In genomic region chr6:134061440-134061839, GRCh38 we compare ENCODE assay signal across 24 cellular contexts. TPM values are rescaled to one million over a fixed set of nuclear protein-coding genes. Genes with fewer than 3 reads are reported as not detected.
DNase-seq lines count a peak whose midpoint lies in the region; ATAC-seq and TF ChIP-seq lines count a peak whose summit lies in the region.
"Had no signal": no experiment of that assay in that cellular context is flagged by ENCODE, and none has a peak within 500 bp of the region (broad histone marks: within the 10 kb centered on the region; RNA-seq: fewer than 3 reads in every experiment).

No MANE protein-coding gene starts in this region.

- H3K4me3 Mint-ChIP-seq in progenitor cell of endocrine pancreas (ENCODE audit: low read depth) (no peak overlapping the region), T-helper 17 cell (no peak overlapping the region)
- H3K4me3 Mint-ChIP-seq: CD4-positive, alpha-beta memory T cell; IgD-negative memory B cell had no signal

- peaks cover 0 to 43% (median 10%) of the 10 kb centered on the region in 12 donors for H3K4me1 ChIP-seq in heart left ventricle
- peaks cover 0 to 45% of the 10 kb centered on the region in 2 donors for H3K4me1 ChIP-seq in right atrium auricular region
- H3K4me1 ChIP-seq in esophagus muscularis mucosa = peaks cover 43 to 73% (median 61%) of the 10 kb centered on the region in 4 donors
- H3K4me1 ChIP-seq: BLaER1, HAP-1 had no signal

- 59 to 66% (median 63%) methylated on average over 5 of the region's 5 CpGs for WGBS in heart left ventricle, 4 donors
- WGBS in esophagus muscularis mucosa = 86% methylated on average over 5 of the region's 5 CpGs

- H3K4me3 ChIP-seq in heart left ventricle = no peak overlapping the region
- H3K4me3 ChIP-seq in right atrium auricular region = no peak overlapping the region
- no peak overlapping the region for H3K4me3 ChIP-seq in esophagus muscularis mucosa
- H3K4me3 ChIP-seq: A549, BLaER1, HAP-1, MG63, SJCRH30 had no signal

- no peaks in the 10 kb centered on the region for H3K9me3 Mint-ChIP-seq in progenitor cell of endocrine pancreas (ENCODE audit: low read depth)
- H3K9me3 Mint-ChIP-seq: CD4-positive, alpha-beta memory T cell; IgD-negative memory B cell had no signal

- H3K27ac ChIP-seq in heart left ventricle = peak overlapping the region in 8 of 12 donors; percentile 14 to 86 (median 68)
- no peak overlapping the region for H3K27ac ChIP-seq in right atrium auricular region
- H3K27ac ChIP-seq in esophagus muscularis mucosa (replicated peaks in 1 of 4) = peak overlapping the region; percentile 69 to 81 (median 80)
- H3K27ac ChIP-seq: BLaER1, HL-60, SJCRH30 had no signal

- no peaks in the 10 kb centered on the region for H3K27me3 ChIP-seq in heart left ventricle
- H3K27me3 ChIP-seq in right atrium auricular region = no peaks in the 10 kb centered on the region
- no peaks in the 10 kb centered on the region for H3K27me3 ChIP-seq in esophagus muscularis mucosa
- H3K27me3 ChIP-seq: BLaER1, MG63, SJCRH30 had no signal

- H3K27me3 Mint-ChIP-seq in progenitor cell of endocrine pancreas (no peaks in the 10 kb centered on the region), T-helper 17 cell (peaks cover 6% of the 10 kb centered on the region)
- H3K27me3 Mint-ChIP-seq: IgD-negative memory B cell had no signal

- H3K9me3 ChIP-seq in heart left ventricle (no peaks in the 10 kb centered on the region), right atrium auricular region (no peaks in the 10 kb centered on the region), esophagus muscularis mucosa (no peaks in the 10 kb centered on the region), T-helper 17 cell (ENCODE audit: control insufficient read depth, low read length, poor library complexity, severe bottlenecking) (no peaks in the 10 kb centered on the region)
- H3K9me3 ChIP-seq: A549, BLaER1, HAP-1, MG63, SJCRH30 had no signal

- H3K27ac Mint-ChIP-seq in progenitor cell of endocrine pancreas (peak overlapping the region; percentile 46), T-helper 17 cell (no peak overlapping the region)
- H3K27ac Mint-ChIP-seq: CD4-positive, alpha-beta memory T cell; IgD-negative memory B cell had no signal

- TF ChIP-seq POLR2A in heart left ventricle (IDR thresholded peaks at IDR 0.05) = no peak
- no peak for TF ChIP-seq POLR2A in esophagus muscularis mucosa (IDR thresholded peaks at IDR 0.05; ENCODE audit: low read depth)

- H3K4me1 Mint-ChIP-seq in progenitor cell of endocrine pancreas (ENCODE audit: low read depth) (peaks cover 27% of the 10 kb centered on the region), T-helper 17 cell (no peaks in the 10 kb centered on the region)

- TF ChIP-seq CTCF in heart left ventricle (IDR thresholded peaks at IDR 0.05) = no peak
- TF ChIP-seq CTCF in right atrium auricular region (IDR thresholded peaks at IDR 0.05) = no peak
- TF ChIP-seq CTCF in esophagus muscularis mucosa (IDR thresholded peaks at IDR 0.05) = no peak
- no peak for TF ChIP-seq CTCF in progenitor cell of endocrine pancreas (IDR thresholded peaks at IDR 0.05; ENCODE audit: unreplicated experiment)

- intact Hi-C loops in heart left ventricle (cut with DNase I) = loop anchor here in 8 of 10 donors (5.0 to 10.0 kb wide), 3 partner anchors 84 to 137 kb away; no protein-coding TSS in a partner anchor
- intact Hi-C loops in esophagus muscularis mucosa (cut with DNase I) = no loop called here

- peak in 2 of 5 donors; percentile 33 to 37 for DNase-seq in heart left ventricle
- DNase-seq in right atrium auricular region (ENCODE audit: low spot score) = no peak
- DNase-seq in M059J (ENCODE audit: low read depth) = peak; percentile 52
- no peak for DNase-seq in esophagus muscularis mucosa (ENCODE audit: extremely low spot score)
- DNase-seq in progenitor cell of endocrine pancreas (ENCODE audit: low spot score, unreplicated experiment) = no peak
- no peak for DNase-seq in T-helper 17 cell
- DNase-seq in activated effector memory CD4-positive, alpha-beta T cell treated with anti-CD3 and anti-CD28 coated beads, Interleukin-2, amount 50 U/mL, for 16 hours = no peak
- no peak for DNase-seq in Ammon's horn (ENCODE audit: low spot score)
- DNase-seq: CD4-positive, alpha-beta memory T cell; DMS53; Karpas-422; MG63; NCI-H1048; NCI-H1436; NCI-H1930; NCI-H446 treated with DMSO at 0.1 percent for 48 hours; NCI-H774; RPMI8226; SJCRH30 had no signal

- H3K36me3 ChIP-seq in heart left ventricle (no peaks in the 10 kb centered on the region), right atrium auricular region (no peaks in the 10 kb centered on the region), esophagus muscularis mucosa (no peaks in the 10 kb centered on the region)
- H3K36me3 ChIP-seq: BLaER1, HAP-1, MG63, SJCRH30 had no signal

- no peaks in the 10 kb centered on the region for H3K36me3 Mint-ChIP-seq in progenitor cell of endocrine pancreas (ENCODE audit: insufficient read depth)
- H3K36me3 Mint-ChIP-seq in T-helper 17 cell (ENCODE audit: low read depth) = no peaks in the 10 kb centered on the region
- H3K36me3 Mint-ChIP-seq: CD4-positive, alpha-beta memory T cell; IgD-negative memory B cell had no signal

- ATAC-seq in heart left ventricle (peak; percentile 12 to 64 (median 46)), T-helper 17 cell (no peak)
- ATAC-seq: A549 had no signal

- TF ChIP-seq EP300 in esophagus muscularis mucosa (IDR thresholded peaks at IDR 0.05) = no peak

RNA-seq across cellular contexts. Expression of gene SLC2A12, which starts 9.0 kb away (rescaled TPM):
- total RNA-seq in heart left ventricle = 10 to 100 TPM; 12.3 to 34.1 (median 20.3) TPM
- polyA plus RNA-seq in heart left ventricle = 10 to 100 TPM in 1 of 2 donors, 1 to 10 TPM in 1; 5.1 to 10.5 TPM
- 10 to 100 TPM; 12.6 to 13.5 TPM for total RNA-seq in right atrium auricular region
- total RNA-seq in M059J (2014; rRNA removed; shearing (Covaris generic)) = 12.9 and 18.1 TPM in 2 replicates
- total RNA-seq in esophagus muscularis mucosa = 10 to 100 TPM; 23.2 to 50.7 (median 43.1) TPM
- total RNA-seq in progenitor cell of endocrine pancreas = 4.5 and 5.5 TPM in 2 replicates
- total RNA-seq in T-helper 17 cell = not detected
- total RNA-seq: CD4-positive, alpha-beta memory T cell had no signal
- polyA plus RNA-seq: CD4-positive, alpha-beta memory T cell; IgD-negative memory B cell had no signal

Comparison
In these comparisons a context has a peak if more than half of its experiments do, and no peak if none do; other contexts are left out.
1. H3K27ac ChIP-seq: peak in heart left ventricle (8 of 12) and esophagus muscularis mucosa (4 of 4); none in right atrium auricular region (0 of 2).